ENCODE assay signal across 18 cellular contexts in genomic region chr2:341017-341542, GRCh38. TPM values are rescaled to one million over a fixed set of nuclear protein-coding genes. Genes with fewer than 3 reads are reported as not detected.
DNase-seq lines count a peak whose midpoint lies in the region; ATAC-seq and TF ChIP-seq lines count a peak whose summit lies in the region.
"Had no signal": no experiment of that assay in that cellular context is flagged by ENCODE, and none has a peak within 500 bp of the region (broad histone marks: within the 10 kb centered on the region; RNA-seq: fewer than 3 reads in every experiment).

No MANE protein-coding gene starts in this region.

- H3K4me3 Mint-ChIP-seq in neural crest cell: no peak overlapping the region
- no peak overlapping the region for H3K4me3 Mint-ChIP-seq in activated CD8-positive, alpha-beta memory T cell treated with anti-CD3 and anti-CD28 coated beads, Interleukin-2, amount 10 ng/mL, durations not matched to agents 7 days and 5 days
- H3K4me3 Mint-ChIP-seq in activated CD4-positive, alpha-beta T cell treated with anti-CD3 and anti-CD28 coated beads, Interleukin-2, amount 10 ng/mL, durations not matched to agents 24 days and 14 days: no peak overlapping the region
- H3K4me3 Mint-ChIP-seq: CD4-positive, alpha-beta T cell; T-helper 1 cell treated with Interleukin-12 subunit alpha and Interleukin-12 subunit beta and Interleukin-4 antibody, amounts not matched to agents 30 μg/mL and 1 μg/mL, for 36 hours had no signal

- H3K4me1 Mint-ChIP-seq in neural crest cell: peaks cover 10% of the 10 kb centered on the region
- peaks cover 4% of the 10 kb centered on the region for H3K4me1 Mint-ChIP-seq in activated CD8-positive, alpha-beta memory T cell treated with anti-CD3 and anti-CD28 coated beads, Interleukin-2, amount 10 ng/mL, durations not matched to agents 7 days and 5 days
- H3K4me1 Mint-ChIP-seq in activated CD4-positive, alpha-beta T cell treated with anti-CD3 and anti-CD28 coated beads, Interleukin-2, amount 10 ng/mL, durations not matched to agents 24 days and 14 days: no peaks in the 10 kb centered on the region

- H3K4me1 ChIP-seq in HEK293 (ENCODE audit: control insufficient read depth, insufficient read depth, low read length): no peaks in the 10 kb centered on the region

- H3K9me3 ChIP-seq in HEK293 (ENCODE audit: control insufficient read depth, insufficient read depth, low read depth, low read length): no peaks in the 10 kb centered on the region

- no peaks in the 10 kb centered on the region for H3K36me3 ChIP-seq in HEK293 (ENCODE audit: control insufficient read depth in 2 of 2, insufficient read depth in 1 of 2, low read length in 2 of 2)

- H3K27ac Mint-ChIP-seq in neural crest cell (ENCODE audit: unreplicated experiment): peak overlapping the region; percentile 19
- no peak overlapping the region for H3K27ac Mint-ChIP-seq in activated CD8-positive, alpha-beta memory T cell treated with anti-CD3 and anti-CD28 coated beads, Interleukin-2, amount 10 ng/mL, durations not matched to agents 7 days and 5 days
- no peak overlapping the region for H3K27ac Mint-ChIP-seq in activated CD4-positive, alpha-beta T cell treated with anti-CD3 and anti-CD28 coated beads, Interleukin-2, amount 10 ng/mL, durations not matched to agents 24 days and 14 days
- H3K27ac Mint-ChIP-seq: CD4-positive, alpha-beta T cell; T-helper 1 cell treated with Interleukin-12 subunit alpha and Interleukin-12 subunit beta and Interleukin-4 antibody, amounts not matched to agents 30 μg/mL and 1 μg/mL, for 36 hours had no signal

- POLR2A ChIA-PET in HEK293 (lab: Yijun Ruan, JAX): no interaction called here

- H3K9me3 Mint-ChIP-seq in neural crest cell: peaks cover 19% of the 10 kb centered on the region
- H3K9me3 Mint-ChIP-seq in activated CD8-positive, alpha-beta memory T cell treated with anti-CD3 and anti-CD28 coated beads, Interleukin-2, amount 10 ng/mL, durations not matched to agents 7 days and 5 days (ENCODE audit: low read depth): peaks cover 12% of the 10 kb centered on the region
- H3K9me3 Mint-ChIP-seq in activated CD4-positive, alpha-beta T cell treated with anti-CD3 and anti-CD28 coated beads, Interleukin-2, amount 10 ng/mL, durations not matched to agents 24 days and 14 days: peaks cover 8% of the 10 kb centered on the region

- H3K27me3 Mint-ChIP-seq in neural crest cell (ENCODE audit: low read depth): no peaks in the 10 kb centered on the region
- H3K27me3 Mint-ChIP-seq in activated CD8-positive, alpha-beta memory T cell treated with anti-CD3 and anti-CD28 coated beads, Interleukin-2, amount 10 ng/mL, durations not matched to agents 7 days and 5 days: peaks cover 17% of the 10 kb centered on the region
- H3K27me3 Mint-ChIP-seq in activated CD4-positive, alpha-beta T cell treated with anti-CD3 and anti-CD28 coated beads, Interleukin-2, amount 10 ng/mL, durations not matched to agents 24 days and 14 days: peaks cover 29% of the 10 kb centered on the region

- TF ChIP-seq CTCF in HEK293 (tag by site-specific recombination; IDR thresholded peaks at IDR 0.05) (no peak), neural crest cell (conservative IDR thresholded peaks at IDR 0.05) (no peak)

- no peak for ATAC-seq in activated CD8-positive, alpha-beta memory T cell treated with anti-CD3 and anti-CD28 coated beads, Interleukin-2, amount 10 ng/mL, durations not matched to agents 7 days and 5 days
- ATAC-seq in HG02610 (IDR thresholded peaks at IDR 0.05; ENCODE audit: unreplicated experiment): no peak
- ATAC-seq: HepG2 had no signal

- intact Hi-C loops in activated CD4-positive, alpha-beta T cell treated with anti-CD3 and anti-CD28 coated beads, Interleukin-2, amount 10 ng/mL, durations not matched to agents 24 days and 14 days (cut with micrococcal nuclease): no loop called here

- no peak overlapping the region for H3K4me3 ChIP-seq in HEK293 (ENCODE audit: low read depth, low read length)

- DNase-seq in NCI-H2029 (lab: John Stamatoyannopoulos, UW) (peak; percentile 7), NCI-H2029 treated with DMSO at 0.1 percent for 48 hours (lab: John Stamatoyannopoulos, UW) (no peak), NCI-H345 (lab: John Stamatoyannopoulos, UW) (peak; percentile 62), neural crest cell (ENCODE audit: low read depth, low spot score) (no peak)
- no peak for DNase-seq in activated CD8-positive, alpha-beta memory T cell treated with anti-CD3 and anti-CD28 coated beads, Interleukin-2, amount 10 ng/mL, durations not matched to agents 7 days and 5 days
- DNase-seq in activated CD4-positive, alpha-beta T cell treated with anti-CD3 and anti-CD28 coated beads, Interleukin-2, amount 10 ng/mL, durations not matched to agents 24 days and 14 days: no peak
- DNase-seq: AML-193; CD4-positive, alpha-beta T cell; KBM-7; NCI-H1436; NCI-H2107; NCI-H446 treated with DMSO at 0.1 percent for 48 hours; NCI-H774 had no signal

- peaks cover 20% of the 10 kb centered on the region for H3K36me3 Mint-ChIP-seq in neural crest cell (ENCODE audit: low read depth)
- H3K36me3 Mint-ChIP-seq in activated CD8-positive, alpha-beta memory T cell treated with anti-CD3 and anti-CD28 coated beads, Interleukin-2, amount 10 ng/mL, durations not matched to agents 7 days and 5 days: peaks cover 3% of the 10 kb centered on the region
- no peaks in the 10 kb centered on the region for H3K36me3 Mint-ChIP-seq in activated CD4-positive, alpha-beta T cell treated with anti-CD3 and anti-CD28 coated beads, Interleukin-2, amount 10 ng/mL, durations not matched to agents 24 days and 14 days (ENCODE audit: low read depth)

- H3K27ac ChIP-seq in HEK293 (ENCODE audit: extremely low read depth, low read depth, low read length): no peak overlapping the region
- H3K27ac ChIP-seq: 22Rv1 had no signal

- CTCF ChIA-PET in HEK293 (lab: Yijun Ruan, JAX): no interaction called here
- CTCF ChIA-PET in activated CD8-positive, alpha-beta memory T cell treated with anti-CD3 and anti-CD28 coated beads, Interleukin-2, amount 10 ng/mL, durations not matched to agents 7 days and 5 days (lab: Charles Lee): no interaction called here

TF ChIP-seq in HEK293, 187 proteins besides CTCF, POLR2A, EP300 and RAD21:
- TF ChIP-seq ZNF645 (tag by site-specific recombination; IDR thresholded peaks at IDR 0.05) (no peak), ZNF624 (tag by site-specific recombination; IDR thresholded peaks at IDR 0.05) (no peak), ZFHX2 (tag by site-specific recombination; conservative IDR thresholded peaks at IDR 0.05) (peak; percentile 85), KLF10 (tag by site-specific recombination; IDR thresholded peaks at IDR 0.05) (no peak), ZSCAN4 (tag by site-specific recombination; IDR thresholded peaks at IDR 0.05) (no peak), ATF2 (tag by site-specific recombination; IDR thresholded peaks at IDR 0.05; ENCODE audit: low read depth) (no peak), ZNF785 (tag by site-specific recombination; IDR thresholded peaks at IDR 0.05) (no peak), EGR2 (tag by site-specific recombination; IDR thresholded peaks at IDR 0.05; ENCODE audit: low read depth) (peak; percentile 66; the same call in 1 of the 2 replicates), SP2 (tag by site-specific recombination; IDR thresholded peaks at IDR 0.05) (no peak), ZNF146 (tag by site-specific recombination; IDR thresholded peaks at IDR 0.05) (no peak)

RNA-seq across cellular contexts. Expression of gene ALKAL2, which starts 53.2 kb away (rescaled TPM):
- total RNA-seq in neural crest cell: 0.63 and 0.82 TPM in 2 replicates
- total RNA-seq in activated CD8-positive, alpha-beta memory T cell treated with anti-CD3 and anti-CD28 coated beads, Interleukin-2, amount 10 ng/mL, durations not matched to agents 7 days and 5 days: not detected
- total RNA-seq in activated CD4-positive, alpha-beta T cell treated with anti-CD3 and anti-CD28 coated beads, Interleukin-2, amount 10 ng/mL, durations not matched to agents 24 days and 14 days: 0.28 and 0.33 TPM in 2 replicates
- total RNA-seq: CD4-positive, alpha-beta T cell had no signal

Comparison
In these comparisons a context has a peak if more than half of its experiments do, and no peak if none do; other contexts are left out.
1. DNase-seq: peak in NCI-H2029 (single experiment) and NCI-H345 (single experiment); none in NCI-H2029 treated with DMSO at 0.1 percent for 48 hours (single experiment), neural crest cell (single experiment), activated CD8-positive, alpha-beta memory T cell treated with anti-CD3 and anti-CD28 coated beads, Interleukin-2, amount 10 ng/mL, durations not matched to agents 7 days and 5 days (single experiment) and activated CD4-positive, alpha-beta T cell treated with anti-CD3 and anti-CD28 coated beads, Interleukin-2, amount 10 ng/mL, durations not matched to agents 24 days and 14 days (single experiment).